ENCODE assay signal across 10 cellular contexts in the genomic region with DNA sequence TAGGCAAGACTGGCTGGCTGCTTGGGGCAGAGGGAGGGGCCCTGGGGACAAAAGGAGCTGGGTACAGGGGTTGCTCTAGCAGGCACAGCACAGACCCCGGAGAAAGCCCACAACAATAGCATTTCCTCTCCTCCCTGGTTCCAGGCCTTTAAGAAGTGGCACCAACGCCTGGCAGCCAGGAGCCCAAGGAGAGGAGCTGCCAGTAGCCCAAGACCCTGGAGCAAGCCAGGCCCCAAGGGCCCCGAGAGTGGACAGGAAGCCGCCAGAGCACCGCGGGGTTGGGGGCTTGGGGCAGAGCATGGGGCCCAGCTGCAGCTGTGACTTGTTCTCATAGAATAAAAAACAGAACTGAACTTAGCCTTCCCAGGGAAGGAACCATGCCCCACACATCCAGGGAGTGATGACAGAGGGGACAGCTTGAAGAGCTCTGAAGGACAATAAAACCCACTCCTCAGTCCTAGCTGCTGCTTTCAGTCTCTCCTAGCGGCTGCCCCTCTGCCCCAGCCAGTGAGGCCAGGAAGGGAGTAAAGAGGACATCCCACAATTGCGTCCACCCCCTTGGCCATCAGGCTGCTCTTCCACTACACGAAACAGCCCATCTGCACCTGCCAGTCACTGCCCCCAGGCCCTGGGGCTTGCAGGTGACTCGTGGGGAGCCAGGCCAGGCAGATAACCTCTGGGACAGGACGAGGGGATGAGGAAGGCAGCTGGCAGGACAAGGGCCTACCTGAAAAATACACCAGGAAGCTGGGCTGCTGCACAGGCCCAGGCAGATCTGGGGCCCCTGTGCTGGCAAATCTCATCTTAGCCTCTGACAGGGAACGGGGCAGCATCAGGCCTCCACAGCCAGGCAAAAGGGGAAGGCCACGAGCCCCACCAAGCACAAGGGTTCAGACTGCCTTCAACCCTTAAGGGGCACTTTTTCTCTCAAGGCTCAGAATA. TPM values are rescaled to one million over a fixed set of nuclear protein-coding genes. Genes with fewer than 3 reads are reported as not detected.
DNase-seq lines count a peak whose midpoint lies in the region; ATAC-seq, FAIRE-seq and TF ChIP-seq lines count a peak whose summit lies in the region.
"Had no signal": no experiment of that assay in that cellular context is flagged by ENCODE, and none has a peak within 500 bp of the region (broad histone marks: within the 10 kb centered on the region; RNA-seq: fewer than 3 reads in every experiment).

No MANE protein-coding gene starts in this region.

- 67 to 69% (median 67%) methylated on average over 8 to 13 of the region's 13 CpGs for WGBS in adrenal gland, 4 donors
- WGBS in right cardiac atrium, result 51% methylated on average over 13 of the region's 13 CpGs

- DNase-seq in adrenal gland (peak in 1 of 7 donors; percentile 28), right cardiac atrium (peak; percentile 19 to 71 (median 47)), mucosa of descending colon (no peak), frontal cortex (ENCODE audit: low spot score in 2 of 2) (no peak)
- DNase-seq: activated T-cell treated with anti-CD3 and anti-CD28 coated beads, Interleukin-2, amount 50 U/mL, for 1 hour; NCI-H2081 had no signal

- FAIRE-seq in frontal cortex (lab: Jason Lieb, UNC), result no peak

- intact Hi-C loops in adrenal gland (cut with DNase I), result no loop called here
- intact Hi-C loops in right cardiac atrium (cut with DNase I), result no loop called here
- intact Hi-C loops in mucosa of descending colon (cut with DNase I, micrococcal nuclease), result no loop called here

- ATAC-seq in right cardiac atrium, result no peak
- ATAC-seq in mucosa of descending colon, result no peak
- ATAC-seq in HG03460 (IDR thresholded peaks at IDR 0.05; ENCODE audit: unreplicated experiment), result no peak
- no peak for ATAC-seq in GM19397 (IDR thresholded peaks at IDR 0.05; ENCODE audit: unreplicated experiment)

- H3K36me3 ChIP-seq in adrenal gland (replicated peaks in 1 of 2), result peaks cover 0 to 39% of the 10 kb centered on the region in 2 donors
- H3K36me3 ChIP-seq in rectal smooth muscle tissue (ENCODE audit: control insufficient read depth, insufficient read depth, low read length), result peaks cover 4% of the 10 kb centered on the region
- H3K36me3 ChIP-seq in mucosa of descending colon (ENCODE audit: low read depth), result no peaks in the 10 kb centered on the region

- H3K9ac ChIP-seq in rectal smooth muscle tissue (ENCODE audit: low read length), result no peak overlapping the region

- TF ChIP-seq CTCF in 22Rv1 (IDR thresholded peaks at IDR 0.05) (no peak), adrenal gland (IDR thresholded peaks at IDR 0.05) (no peak), mucosa of descending colon (IDR thresholded peaks at IDR 0.05) (no peak)

- no peaks in the 10 kb centered on the region for H3K9me3 ChIP-seq in adrenal gland (replicated peaks in 1 of 3)
- H3K9me3 ChIP-seq in right cardiac atrium (ENCODE audit: control insufficient read depth, low read length), result no peaks in the 10 kb centered on the region
- H3K9me3 ChIP-seq in mucosa of descending colon, result no peaks in the 10 kb centered on the region

- H3K4me3 ChIP-seq in adrenal gland (no peak overlapping the region), right cardiac atrium (ENCODE audit: low read length) (no peak overlapping the region), rectal smooth muscle tissue (ENCODE audit: low read length) (no peak overlapping the region), mucosa of descending colon (no peak overlapping the region)

- H3K4me1 ChIP-seq in adrenal gland (replicated peaks in 1 of 2) (peaks cover 47 to 77% of the 10 kb centered on the region in 2 donors), right cardiac atrium (ENCODE audit: control insufficient read depth, insufficient read depth, low read length) (peaks cover 37% of the 10 kb centered on the region), rectal smooth muscle tissue (ENCODE audit: control insufficient read depth, insufficient read depth, low read length) (peaks cover 27% of the 10 kb centered on the region), mucosa of descending colon (ENCODE audit: low read depth) (peaks cover 33% of the 10 kb centered on the region)

- no peak for TF ChIP-seq POLR2A in adrenal gland (IDR thresholded peaks at IDR 0.05)

- H3K27me3 ChIP-seq in adrenal gland, result no peaks in the 10 kb centered on the region
- H3K27me3 ChIP-seq in right cardiac atrium (ENCODE audit: control insufficient read depth, insufficient read depth), result no peaks in the 10 kb centered on the region
- no peaks in the 10 kb centered on the region for H3K27me3 ChIP-seq in rectal smooth muscle tissue (ENCODE audit: control insufficient read depth, insufficient read depth, low read length)

- H3K27ac ChIP-seq in 22Rv1 (peak overlapping the region; percentile 53; the same call in 1 of the 2 replicates), adrenal gland (peak overlapping the region in 4 of 5 donors; percentile 85 to 96 (median 90)), right cardiac atrium (ENCODE audit: low read length) (peak overlapping the region; percentile 88), rectal smooth muscle tissue (ENCODE audit: low read depth, low read length) (peak overlapping the region; percentile 78)

RNA-seq across cellular contexts. Expression of a gene that starts 16.4 kb away (rescaled TPM):
- 10 to 100 TPM; 20.0 to 82.4 (median 33.7) TPM for total RNA-seq in adrenal gland
- 10 to 100 TPM in 2 of 3 donors, 1 to 10 TPM in 1; 8.1 to 26.4 (median 15.6) TPM for polyA plus RNA-seq in adrenal gland
- total RNA-seq in right cardiac atrium, result 10 to 100 TPM; 46.6 to 75.2 (median 58.9) TPM
- 36.7 TPM for polyA plus RNA-seq in right cardiac atrium
- total RNA-seq in mucosa of descending colon, result 10 to 100 TPM; 36.6 to 43.2 (median 42.5) TPM
- 24.5 TPM for total RNA-seq in frontal cortex

RNA-seq across cellular contexts. Expression of a gene that starts 16.6 kb away (rescaled TPM):
- total RNA-seq in adrenal gland (10 to 100 TPM; 12.0 to 29.2 (median 24.7) TPM), right cardiac atrium (10 to 100 TPM; 30.4 to 54.9 (median 36.8) TPM), mucosa of descending colon (10 to 100 TPM; 20.8 to 29.7 (median 24.3) TPM), frontal cortex (14.7 TPM)
- polyA plus RNA-seq in adrenal gland (10 to 100 TPM; 17.8 to 28.2 (median 22.8) TPM), right cardiac atrium (16.2 TPM)

RNA-seq across cellular contexts. Expression of a gene that starts 27.4 kb away (rescaled TPM):
- total RNA-seq in adrenal gland (1 to 10 TPM in 5 of 8 donors, under 1 TPM in 2, not detected in 1; 0.32 to 4.7 (median 3.2) TPM), right cardiac atrium (1 to 10 TPM; 1.3 to 2.7 (median 2.0) TPM), mucosa of descending colon (under 1 TPM in 1 of 3 donors, not detected in 2; 0.60 TPM), frontal cortex (not detected)
- polyA plus RNA-seq in adrenal gland (10 to 100 TPM in 1 of 3 donors, 1 to 10 TPM in 1, not detected in 1; 8.8 to 13.2 TPM), right cardiac atrium (4.0 TPM)

RNA-seq across cellular contexts. Expression of a gene that starts 53.5 kb away (rescaled TPM):
- 100 to 1,000 TPM in 1 of 8 donors, 10 to 100 TPM in 7; 33.7 to 104 (median 46.6) TPM for total RNA-seq in adrenal gland
- polyA plus RNA-seq in adrenal gland, result 10 to 100 TPM; 23.4 to 57.0 (median 31.3) TPM
- 10 to 100 TPM; 17.5 to 25.0 (median 21.9) TPM for total RNA-seq in right cardiac atrium
- polyA plus RNA-seq in right cardiac atrium, result 23.9 TPM
- total RNA-seq in mucosa of descending colon, result 10 to 100 TPM; 11.8 to 23.4 (median 22.6) TPM
- 2.4 TPM for total RNA-seq in frontal cortex

RNA-seq across cellular contexts. Expression of a gene that starts 58.2 kb away (rescaled TPM):
- total RNA-seq in adrenal gland (not detected), right cardiac atrium (over 10,000 TPM; 26,185 to 59,291 (median 38,228) TPM), mucosa of descending colon (1 to 10 TPM in 1 of 3 donors, under 1 TPM in 1, not detected in 1; 0.35 to 2.0 TPM), frontal cortex (3.3 TPM)
- polyA plus RNA-seq in adrenal gland (1 to 10 TPM in 1 of 3 donors, under 1 TPM in 1, not detected in 1; 0.17 to 2.7 TPM), right cardiac atrium (45,715 TPM)

Comparison
In these comparisons a context has a peak if more than half of its experiments do, and no peak if none do; other contexts are left out.
1. DNase-seq: peak in right cardiac atrium (3 of 3); none in mucosa of descending colon (0 of 3) and frontal cortex (0 of 2).
2. Peak in every context shown above with its lines, with median percentiles within 50 percentile points of each other: H3K27ac ChIP-seq.